8 cellular contexts compared by ENCODE assay signal in the genomic region with DNA sequence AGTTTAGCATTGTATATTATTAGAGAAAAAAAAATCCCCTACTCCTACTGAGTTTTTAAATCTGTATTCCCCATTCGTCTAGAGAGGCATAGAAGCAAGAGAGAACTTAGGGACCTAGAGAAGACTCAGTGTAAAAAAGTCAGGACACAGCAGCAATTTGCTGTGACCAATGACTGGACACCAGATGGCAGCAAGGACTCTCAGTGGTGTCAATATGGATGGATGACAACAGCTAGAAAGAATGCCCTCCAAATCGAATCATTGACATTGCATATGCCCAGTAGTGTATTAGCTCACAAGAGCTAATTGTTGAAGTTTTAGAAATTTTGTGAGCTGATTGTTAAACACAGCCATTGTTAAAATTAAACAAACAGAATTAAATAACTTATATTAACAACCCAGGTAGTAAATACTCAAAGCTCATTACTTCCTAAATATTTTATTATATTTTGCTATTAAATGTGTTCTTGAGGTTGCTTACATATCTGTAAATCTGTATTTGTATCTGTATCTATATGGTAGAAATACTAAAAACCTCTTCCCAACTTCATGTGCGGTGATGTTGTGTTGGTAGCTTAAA. TPM values are rescaled to one million over a fixed set of nuclear protein-coding genes. Genes with fewer than 3 reads are reported as not detected.
DNase-seq lines count a peak whose midpoint lies in the region; ATAC-seq and TF ChIP-seq lines count a peak whose summit lies in the region.

No MANE protein-coding gene starts in this region.

- intact Hi-C loops in left lung (cut with DNase I), result no loop called here

- ATAC-seq in left lung (peak; percentile 77), HG03439 (IDR thresholded peaks at IDR 0.05; ENCODE audit: unreplicated experiment) (no peak)

- peak; percentile 18 to 44 for TF ChIP-seq CTCF in left lung (IDR thresholded peaks at IDR 0.05)

- no peak overlapping the region for H3K4me3 ChIP-seq in left lung

- DNase-seq in Daoy (ENCODE audit: low read depth) (peak; percentile 51), HT1080 (ENCODE audit: low read depth) (peak; percentile 63), OCI-M1 (lab: John Stamatoyannopoulos, UW) (peak; percentile 77), cerebellum (ENCODE audit: low spot score) (peak; percentile 51), left lung (no peak), NCI-H1694 (lab: John Stamatoyannopoulos, UW) (no peak), retina (no peak)

- no peaks in the 10 kb centered on the region for H3K27me3 ChIP-seq in left lung

- no peaks in the 10 kb centered on the region for H3K36me3 ChIP-seq in left lung

- H3K27ac ChIP-seq in left lung, result no peak overlapping the region

- no peaks in the 10 kb centered on the region for H3K4me1 ChIP-seq in left lung

- H3K9me3 ChIP-seq in left lung, result no peaks in the 10 kb centered on the region

RNA-seq across cellular contexts. Expression of gene SIAH3, which starts 43.9 kb away (rescaled TPM):
- total RNA-seq in Daoy (2014; rRNA removed; shearing (Covaris generic)), result 0.06 and 0.12 TPM in 2 replicates
- 0.02 TPM in 1 of 2 replicates, not detected in the other for total RNA-seq in HT1080 (2014; rRNA removed; shearing (Covaris generic))
- not detected in 2 replicates for polyA plus RNA-seq in HT1080 (2015; cell fraction: cytosol; rRNA removed)
- not detected in 2 replicates for polyA plus RNA-seq in HT1080 (2015; cell fraction: nucleus; rRNA removed)
- total RNA-seq in cerebellum (18.0 TPM), left lung (under 1 TPM in 1 of 2 donors, not detected in 1; 0.10 TPM)

Comparison
In these comparisons a context has a peak if more than half of its experiments do, and no peak if none do; other contexts are left out.
1. DNase-seq: peak in Daoy (single experiment), HT1080 (single experiment), OCI-M1 (single experiment) and cerebellum (single experiment); none in left lung (0 of 2), NCI-H1694 (single experiment) and retina (single experiment).
2. RNA of gene SIAH3, which starts 43.9 kb away (total RNA-seq): 18.0 TPM in cerebellum (single experiment); 0.10 TPM in left lung, 0.06 to 0.12 TPM in Daoy and 0.02 TPM in HT1080; every median in the first group is over 10 times any median in the second.